Comparison of ENCODE assay signal across 8 cellular contexts in the genomic region with DNA sequence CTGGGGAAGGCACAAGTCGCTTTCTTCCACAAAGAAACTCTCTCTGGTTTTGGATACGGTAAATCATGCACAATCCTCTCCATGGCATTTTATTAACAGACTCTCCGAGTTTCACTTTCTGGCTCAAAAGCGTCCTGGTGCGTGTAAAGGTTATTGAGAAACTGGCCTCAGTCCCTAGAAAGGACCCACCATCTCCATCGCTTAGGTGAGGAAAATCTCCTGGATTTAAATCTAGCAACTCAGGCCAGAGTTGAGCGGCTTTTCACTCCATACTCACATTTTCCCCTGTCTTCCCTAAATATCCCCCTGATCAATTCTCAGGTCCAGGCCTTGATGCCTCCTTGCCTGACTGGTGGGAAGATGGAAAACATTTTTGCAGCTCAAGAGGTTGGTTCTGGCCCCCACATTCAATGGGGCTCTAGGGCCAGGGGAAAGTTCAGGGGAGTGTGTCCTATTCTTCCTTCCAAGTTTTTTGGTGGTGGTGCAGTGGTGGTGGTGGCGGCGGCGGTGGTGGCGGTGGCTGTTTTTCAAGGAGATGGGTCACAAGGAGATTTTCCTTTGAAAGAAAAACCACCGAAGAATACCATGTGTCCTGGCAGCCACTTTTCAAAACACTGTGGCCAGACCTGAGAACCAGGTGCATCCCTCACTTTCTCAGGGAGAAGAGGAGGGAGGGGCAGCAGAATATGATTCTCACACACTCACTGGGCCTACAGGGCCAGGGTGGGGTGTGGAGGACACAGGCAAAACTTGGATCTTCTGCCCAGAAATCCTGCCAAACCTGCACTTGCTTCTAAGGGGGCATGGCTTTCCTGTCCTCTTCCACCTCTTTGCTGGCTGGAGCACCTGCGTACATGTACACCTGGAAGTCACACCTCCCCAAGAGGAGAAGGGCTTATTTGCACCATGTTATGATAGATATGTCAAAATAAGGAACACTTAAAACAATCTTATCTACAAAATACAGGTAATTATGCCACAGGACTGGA.
DNase-seq lines count a peak whose midpoint lies in the region; ATAC-seq and TF ChIP-seq lines count a peak whose summit lies in the region.

No MANE protein-coding gene starts in this region.

- POLR2A ChIA-PET in HEK293T (lab: Yijun Ruan, JAX): interaction anchor here (0.5 to 4.4 kb wide), 16 partner anchors 11 to 122 kb away, joined by 3 to 49 read pairs (median 4); partner anchors contain the start of gene PTGR2

- ATAC-seq in GM18502 (IDR thresholded peaks at IDR 0.05; ENCODE audit: poor library complexity, unreplicated experiment): peak; percentile 1
- no peak for ATAC-seq in effector memory CD8-positive, alpha-beta T cell (replicated peaks)
- no peak for ATAC-seq in GM18517 (IDR thresholded peaks at IDR 0.05; ENCODE audit: unreplicated experiment)

- H3K79me2 ChIP-seq in Loucy (ENCODE audit: insufficient read depth, low read length) (peaks cover 98% of the 10 kb centered on the region), parathyroid adenoma (peaks cover 81% of the 10 kb centered on the region)

- CTCF ChIA-PET in HEK293T (lab: Yijun Ruan, JAX): interaction anchor here (0.8 to 2.7 kb wide), 4 partner anchors 10 to 32 kb away, joined by 3 to 6 read pairs (median 4); no protein-coding TSS in a partner anchor

- H3K4me3 Mint-ChIP-seq in effector memory CD8-positive, alpha-beta T cell: peak overlapping the region; percentile 86 to 90

- TF ChIP-seq CTCF in Loucy (conservative IDR thresholded peaks at IDR 0.05; ENCODE audit: low read length): no peak
- TF ChIP-seq CTCF in parathyroid adenoma (IDR thresholded peaks at IDR 0.05): no peak

- H3K9me3 ChIP-seq in Loucy (ENCODE audit: insufficient read depth, low read depth, low read length): no peaks in the 10 kb centered on the region
- H3K9me3 ChIP-seq in parathyroid adenoma (ENCODE audit: control insufficient read depth, low read length): no peaks in the 10 kb centered on the region

- H3K9me2 ChIP-seq in Loucy (replicated peaks; ENCODE audit: low read depth, low read length): no peaks in the 10 kb centered on the region

- H3K9ac ChIP-seq in Loucy (ENCODE audit: low read depth, low read length, poor library complexity, severe bottlenecking) (peak overlapping the region; percentile 88), parathyroid adenoma (no peak overlapping the region)

- no peaks in the 10 kb centered on the region for H3F3A ChIP-seq in Loucy (ENCODE audit: low read depth)

- H3K27me3 ChIP-seq in Loucy (ENCODE audit: insufficient read depth, low read length, poor library complexity, severe bottlenecking) (no peaks in the 10 kb centered on the region), parathyroid adenoma (ENCODE audit: control insufficient read depth, insufficient read depth, low read length) (no peaks in the 10 kb centered on the region)

- no peak for DNase-seq in effector memory CD8-positive, alpha-beta T cell
- DNase-seq in HEK293T (ENCODE audit: extremely low spot score) (no peak), NCI-H1048 (lab: John Stamatoyannopoulos, UW) (no peak), NCI-H524 treated with DMSO at 0.1 percent for 48 hours (lab: John Stamatoyannopoulos, UW) (no peak)

- H3K36me3 ChIP-seq in Loucy (ENCODE audit: insufficient read depth, low read length) (no peaks in the 10 kb centered on the region), parathyroid adenoma (ENCODE audit: control insufficient read depth, insufficient read depth, low read length) (no peaks in the 10 kb centered on the region)

- H3K27ac Mint-ChIP-seq in effector memory CD8-positive, alpha-beta T cell: peak overlapping the region; percentile 98

- H3K4me3 ChIP-seq in Loucy (ENCODE audit: low read length, poor library complexity, severe bottlenecking) (peak overlapping the region; percentile 82), parathyroid adenoma (ENCODE audit: low read depth, low read length) (peak overlapping the region; percentile 59)

- peak overlapping the region; percentile 91 for H3K27ac ChIP-seq in parathyroid adenoma

- H3K4me2 ChIP-seq in Loucy (ENCODE audit: low read depth, low read length, poor library complexity, severe bottlenecking): peak overlapping the region; percentile 78
- H3K4me2 ChIP-seq in parathyroid adenoma (ENCODE audit: low read length): peak overlapping the region; percentile 79

- H3K4me1 ChIP-seq in Loucy (ENCODE audit: insufficient read depth, low read length, poor library complexity, severe bottlenecking) (peaks cover 53% of the 10 kb centered on the region), parathyroid adenoma (peaks cover 77% of the 10 kb centered on the region)

- peak overlapping the region; percentile 26; the same call in 1 of the 2 replicates for H2AFZ ChIP-seq in Loucy (ENCODE audit: low read length)
- H2AFZ ChIP-seq in parathyroid adenoma: no peak overlapping the region

- no peaks in the 10 kb centered on the region for H3K27me3 Mint-ChIP-seq in effector memory CD8-positive, alpha-beta T cell

- H3K9me3 Mint-ChIP-seq in effector memory CD8-positive, alpha-beta T cell: no peaks in the 10 kb centered on the region

- peaks cover 38% of the 10 kb centered on the region for H4K20me1 ChIP-seq in Loucy (ENCODE audit: insufficient read depth, low read length, poor library complexity, severe bottlenecking)

- peaks cover 64 to 78% of the 10 kb centered on the region in 2 donors for H3K4me1 Mint-ChIP-seq in effector memory CD8-positive, alpha-beta T cell (ENCODE audit: low read depth in 2 of 2)

- H3K36me3 Mint-ChIP-seq in effector memory CD8-positive, alpha-beta T cell (ENCODE audit: insufficient read depth): peaks cover 49% of the 10 kb centered on the region

TF ChIP-seq in HEK293T, 16 proteins besides CTCF, POLR2A, EP300 and RAD21:
- no peak for TF ChIP-seq NFRKB (IDR thresholded peaks at IDR 0.05)
- TF ChIP-seq LEF1 (IDR thresholded peaks at IDR 0.05; ENCODE audit: borderline replicate concordance): no peak
- TF ChIP-seq SP1 (IDR thresholded peaks at IDR 0.05): no peak
- TF ChIP-seq FOXM1 (IDR thresholded peaks at IDR 0.05; ENCODE audit: borderline replicate concordance): no peak
- no peak for TF ChIP-seq CTBP1 (IDR thresholded peaks at IDR 0.05; ENCODE audit: borderline replicate concordance)
- no peak for TF ChIP-seq BHLHE40 (IDR thresholded peaks at IDR 0.05; ENCODE audit: borderline replicate concordance)
- TF ChIP-seq FOXA1 (IDR thresholded peaks at IDR 0.05): no peak
- TF ChIP-seq FOXK2 (IDR thresholded peaks at IDR 0.05): no peak
- TF ChIP-seq, protein P1, sequence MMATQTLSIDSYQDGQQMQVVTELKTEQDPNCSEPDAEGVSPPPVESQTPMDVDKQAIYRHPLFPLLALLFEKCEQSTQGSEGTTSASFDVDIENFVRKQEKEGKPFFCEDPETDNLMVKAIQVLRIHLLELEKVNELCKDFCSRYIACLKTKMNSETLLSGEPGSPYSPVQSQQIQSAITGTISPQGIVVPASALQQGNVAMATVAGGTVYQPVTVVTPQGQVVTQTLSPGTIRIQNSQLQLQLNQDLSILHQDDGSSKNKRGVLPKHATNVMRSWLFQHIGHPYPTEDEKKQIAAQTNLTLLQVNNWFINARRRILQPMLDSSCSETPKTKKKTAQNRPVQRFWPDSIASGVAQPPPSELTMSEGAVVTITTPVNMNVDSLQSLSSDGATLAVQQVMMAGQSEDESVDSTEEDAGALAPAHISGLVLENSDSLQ (IDR thresholded peaks at IDR 0.05): no peak
- no peak for TF ChIP-seq ARNT (IDR thresholded peaks at IDR 0.05)
- TF ChIP-seq ZNF384 (IDR thresholded peaks at IDR 0.05): no peak
- no peak for TF ChIP-seq HDGF (IDR thresholded peaks at IDR 0.05; ENCODE audit: borderline replicate concordance)
- no peak for TF ChIP-seq ELF4 (IDR thresholded peaks at IDR 0.05)
- TF ChIP-seq L3MBTL2 (conservative IDR thresholded peaks at IDR 0.05): no peak
- TF ChIP-seq SUZ12 (IDR thresholded peaks at IDR 0.05): no peak
TF ChIP-seq in HEK293T: peak in this region for 0.
